ENCODE assay signal across 8 cellular contexts in genomic region chr16:24988593-24989338, GRCh38. TPM values are rescaled to one million over a fixed set of nuclear protein-coding genes. Genes with fewer than 3 reads are reported as not detected.
DNase-seq lines count a peak whose midpoint lies in the region; ATAC-seq lines count a peak whose summit lies in the region.

No MANE protein-coding gene starts in this region.

- no peak for DNase-seq in NT2/D1 (ENCODE audit: low read depth, low spot score)
- peak; percentile 74 for DNase-seq in dedifferentiated amniotic fluid mesenchymal stem cell (ENCODE audit: extremely low spot score)
- no peak for DNase-seq in memory B cell (ENCODE audit: low spot score in 2 of 2)
- no peak for DNase-seq in NCI-H146 treated with DMSO at 0.1 percent for 48 hours (lab: John Stamatoyannopoulos, UW; ENCODE audit: unreplicated experiment)

- no peaks in the 10 kb centered on the region for H3K9me3 Mint-ChIP-seq in memory B cell

- no peaks in the 10 kb centered on the region for H3K27me3 Mint-ChIP-seq in memory B cell

- WGBS in thymus: 52% methylated on average over 8 of the region's 8 CpGs

- H3K9me3 ChIP-seq in BLaER1 treated with 17β-estradiol and CSF1 and Interleukin-3, amounts not matched to agents 10 nM and 100 nM (replicated peaks in 1 of 11): no peaks in the 10 kb centered on the region
- H3K9me3 ChIP-seq in NT2/D1 (ENCODE audit: insufficient read depth, low read length) (no peaks in the 10 kb centered on the region), thymus (ENCODE audit: control insufficient read depth) (no peaks in the 10 kb centered on the region)

- H3K4me3 ChIP-seq in BLaER1 treated with 17β-estradiol and CSF1 and Interleukin-3, amounts not matched to agents 10 nM and 100 nM: no peak overlapping the region
- no peak overlapping the region for H3K4me3 ChIP-seq in NT2/D1 (ENCODE audit: insufficient read length, low read depth)
- H3K4me3 ChIP-seq in thymus (ENCODE audit: low read length): no peak overlapping the region

- peak overlapping the region; percentile 70 for H3K27ac Mint-ChIP-seq in memory B cell

- H3K4me3 Mint-ChIP-seq in memory B cell: peak overlapping the region; percentile 28

- peak overlapping the region in 5 of 11 experiments; percentile 4 to 36 (median 21); a peak in 3 of 22 replicates for H3K27ac ChIP-seq in BLaER1 treated with 17β-estradiol and CSF1 and Interleukin-3, amounts not matched to agents 10 nM and 100 nM
- H3K27ac ChIP-seq in thymus (ENCODE audit: low read depth): peak overlapping the region; percentile 68

- peak overlapping the region in 10 of 11 experiments; percentile 16 to 84 (median 69); a peak in 15 of 22 replicates for H3K4me2 ChIP-seq in BLaER1 treated with 17β-estradiol and CSF1 and Interleukin-3, amounts not matched to agents 10 nM and 100 nM

- peaks cover 61% of the 10 kb centered on the region for H3K4me1 Mint-ChIP-seq in memory B cell

- H3K36me3 Mint-ChIP-seq in memory B cell: peaks cover 13% of the 10 kb centered on the region

- H3K36me3 ChIP-seq in BLaER1 treated with 17β-estradiol and CSF1 and Interleukin-3, amounts not matched to agents 10 nM and 100 nM: peaks cover 0 to 12% (median 3%) of the 10 kb centered on the region in 11 experiments; a peak in 6 of 22 replicates
- no peaks in the 10 kb centered on the region for H3K36me3 ChIP-seq in NT2/D1 (ENCODE audit: insufficient read depth, insufficient read length, low read length)
- no peaks in the 10 kb centered on the region for H3K36me3 ChIP-seq in thymus (ENCODE audit: control insufficient read depth, insufficient read depth)

- no peaks in the 10 kb centered on the region for H3K27me3 ChIP-seq in BLaER1 treated with 17β-estradiol and CSF1 and Interleukin-3, amounts not matched to agents 10 nM and 100 nM
- H3K27me3 ChIP-seq in NT2/D1 (ENCODE audit: insufficient read depth, insufficient read length) (no peaks in the 10 kb centered on the region), thymus (ENCODE audit: control insufficient read depth, insufficient read depth) (no peaks in the 10 kb centered on the region)

- peak; percentile 39 for ATAC-seq in memory B cell (ENCODE audit: low read depth)
- no peak for ATAC-seq in HG03039 (IDR thresholded peaks at IDR 0.05; ENCODE audit: unreplicated experiment)
- no peak for ATAC-seq in HG03175 (IDR thresholded peaks at IDR 0.05; ENCODE audit: unreplicated experiment)

- peak overlapping the region in 1 of 11 experiments; percentile 26; a peak in 1 of 22 replicates for H3K9ac ChIP-seq in BLaER1 treated with 17β-estradiol and CSF1 and Interleukin-3, amounts not matched to agents 10 nM and 100 nM
- peak overlapping the region; percentile 11 for H3K9ac ChIP-seq in NT2/D1 (ENCODE audit: insufficient read length, low read depth)

- H4K20me1 ChIP-seq in BLaER1 treated with 17β-estradiol and CSF1 and Interleukin-3, amounts not matched to agents 10 nM and 100 nM: peaks cover 32 to 100% (median 96%) of the 10 kb centered on the region in 11 experiments; a peak in 21 of 22 replicates

- H3K4me1 ChIP-seq in BLaER1 treated with 17β-estradiol and CSF1 and Interleukin-3, amounts not matched to agents 10 nM and 100 nM: peaks cover 70 to 87% (median 72%) of the 10 kb centered on the region in 10 experiments
- H3K4me1 ChIP-seq in NT2/D1 (ENCODE audit: insufficient read depth, insufficient read length): peaks cover 7% of the 10 kb centered on the region
- peaks cover 6% of the 10 kb centered on the region for H3K4me1 ChIP-seq in thymus (ENCODE audit: control insufficient read depth, insufficient read depth, low read length)

RNA-seq across cellular contexts. Expression of gene ARHGAP17, which starts 26.4 kb away (rescaled TPM):
- 49.1 TPM for polyA plus RNA-seq in thymus
